21 cellular contexts compared by ENCODE assay signal in genomic region chr3:5032844-5033243, GRCh38. TPM values are rescaled to one million over a fixed set of nuclear protein-coding genes. Genes with fewer than 3 reads are reported as not detected.
A peak's percentile ranks its signal among the peaks of the same experiment; 100 is the strongest.
DNase-seq lines count a peak whose midpoint lies in the region; ATAC-seq and TF ChIP-seq lines count a peak whose summit lies in the region.
"Had no signal": no experiment of that assay in that cellular context is flagged by ENCODE, and none has a peak within 500 bp of the region (broad histone marks: within the 10 kb centered on the region; RNA-seq: fewer than 3 reads in every experiment).

No MANE protein-coding gene starts in this region.

- H3K27ac Mint-ChIP-seq in natural killer cell treated with Interleukin-12 subunit alpha and Interleukin-12 subunit beta and Interleukin-15 and Interleukin-18, amount 100 ng/mL, for 72 hours, result peak overlapping the region; percentile 99 to 100
- no peak overlapping the region for H3K27ac Mint-ChIP-seq in natural killer cell
- H3K27ac Mint-ChIP-seq: CD4-positive, CD25-positive, alpha-beta regulatory T cell; CD8-positive, alpha-beta memory T cell had no signal

- TF ChIP-seq CTCF in natural killer cell (IDR thresholded peaks at IDR 0.05), result no peak
- TF ChIP-seq CTCF in neutrophil (IDR thresholded peaks at IDR 0.05), result no peak

- no peaks in the 10 kb centered on the region for H3K9me3 Mint-ChIP-seq in natural killer cell treated with Interleukin-12 subunit alpha and Interleukin-12 subunit beta and Interleukin-15 and Interleukin-18, amount 100 ng/mL, for 72 hours
- no peaks in the 10 kb centered on the region for H3K9me3 Mint-ChIP-seq in natural killer cell
- H3K9me3 Mint-ChIP-seq: CD8-positive, alpha-beta memory T cell had no signal

- H3K27me3 Mint-ChIP-seq in natural killer cell treated with Interleukin-12 subunit alpha and Interleukin-12 subunit beta and Interleukin-15 and Interleukin-18, amount 100 ng/mL, for 72 hours, result no peaks in the 10 kb centered on the region
- H3K27me3 Mint-ChIP-seq in natural killer cell (ENCODE audit: low read depth in 2 of 2), result peaks cover 0 to 2% of the 10 kb centered on the region in 2 donors

- H3K4me1 Mint-ChIP-seq in natural killer cell treated with Interleukin-12 subunit alpha and Interleukin-12 subunit beta and Interleukin-15 and Interleukin-18, amount 100 ng/mL, for 72 hours (ENCODE audit: low read depth in 2 of 2), result peaks cover 63 to 65% of the 10 kb centered on the region in 2 donors
- H3K4me1 Mint-ChIP-seq in natural killer cell, result peaks cover 25 to 30% of the 10 kb centered on the region in 2 donors

- peak overlapping the region; percentile 72 for H3K27ac ChIP-seq in neutrophil
- H3K27ac ChIP-seq: GM23248, HL-60 had no signal

- no peaks in the 10 kb centered on the region for H3K36me3 ChIP-seq in neutrophil
- H3K36me3 ChIP-seq: BE2C, HAP-1 had no signal

- H3K4me1 ChIP-seq in neutrophil (ENCODE audit: control insufficient read depth in 1 of 2, insufficient read depth in 1 of 2, low read depth in 1 of 2, low read length in 1 of 2), result peaks cover 58 to 61% of the 10 kb centered on the region in 2 experiments
- H3K4me1 ChIP-seq: BE2C, HAP-1 had no signal

- H3K27me3 ChIP-seq in neutrophil, result no peaks in the 10 kb centered on the region
- H3K27me3 ChIP-seq: BE2C had no signal

- H3K9me3 ChIP-seq in neutrophil, result no peaks in the 10 kb centered on the region
- H3K9me3 ChIP-seq: BE2C, HAP-1 had no signal

- H3K4me3 ChIP-seq in neutrophil (ENCODE audit: low read depth in 1 of 2, low read length in 1 of 2), result peak overlapping the region in 1 of 2 experiments; percentile 11
- H3K4me3 ChIP-seq: GM12878, GM23248, HAP-1 had no signal

- peak overlapping the region; percentile 45 for H3K4me3 Mint-ChIP-seq in natural killer cell treated with Interleukin-12 subunit alpha and Interleukin-12 subunit beta and Interleukin-15 and Interleukin-18, amount 100 ng/mL, for 72 hours
- no peak overlapping the region for H3K4me3 Mint-ChIP-seq in natural killer cell
- H3K4me3 Mint-ChIP-seq: CD4-positive, CD25-positive, alpha-beta regulatory T cell; CD8-positive, alpha-beta memory T cell had no signal

- intact Hi-C loops in natural killer cell (cut with micrococcal nuclease), result no loop called here

- H3K36me3 Mint-ChIP-seq in natural killer cell treated with Interleukin-12 subunit alpha and Interleukin-12 subunit beta and Interleukin-15 and Interleukin-18, amount 100 ng/mL, for 72 hours, result peaks cover 5% of the 10 kb centered on the region
- H3K36me3 Mint-ChIP-seq in natural killer cell, result no peaks in the 10 kb centered on the region
- H3K36me3 Mint-ChIP-seq: CD4-positive, CD25-positive, alpha-beta regulatory T cell; CD8-positive, alpha-beta memory T cell had no signal

- ATAC-seq in natural killer cell treated with Interleukin-12 subunit alpha and Interleukin-12 subunit beta and Interleukin-15 and Interleukin-18, amount 100 ng/mL, for 72 hours, result no peak
- ATAC-seq in natural killer cell, result no peak
- ATAC-seq: GM12878 had no signal

- no peak for DNase-seq in natural killer cell treated with Interleukin-12 subunit alpha and Interleukin-12 subunit beta and Interleukin-15 and Interleukin-18, amount 100 ng/mL, for 72 hours (ENCODE audit: low spot score)
- no peak for DNase-seq in natural killer cell
- DNase-seq in NCI-H69 (lab: John Stamatoyannopoulos, UW), result peak; percentile 34
- DNase-seq in NCI-H128 (lab: John Stamatoyannopoulos, UW; ENCODE audit: unreplicated experiment), result no peak
- no peak for DNase-seq in medulla oblongata (ENCODE audit: extremely low spot score)
- DNase-seq in activated CD4-positive, alpha-beta T cell treated with anti-CD3 and anti-CD28 coated beads, Interleukin-2, amount 50 U/mL, for 48 hours, result no peak
- DNase-seq: ACHN; BE2C; C1 segment of cervical spinal cord; CD4-positive, CD25-positive, alpha-beta regulatory T cell; CD8-positive, alpha-beta memory T cell; COR-L47; DMS 273 treated with DMSO at 0.1 percent for 48 hours; DMS53; DND-41; EL; GM23248 had no signal

RNA-seq across cellular contexts. Expression of gene BHLHE40, which starts 53.6 kb away (rescaled TPM):
- 100 to 1,000 TPM; 579 to 941 TPM for total RNA-seq in natural killer cell treated with Interleukin-12 subunit alpha and Interleukin-12 subunit beta and Interleukin-15 and Interleukin-18, amount 100 ng/mL, for 72 hours
- total RNA-seq in natural killer cell, result 100 to 1,000 TPM; 512 to 725 (median 719) TPM

Comparison
In these comparisons a context has a peak if more than half of its experiments do, and no peak if none do; other contexts are left out.
1. H3K27ac Mint-ChIP-seq: peak in natural killer cell treated with Interleukin-12 subunit alpha and Interleukin-12 subunit beta and Interleukin-15 and Interleukin-18, amount 100 ng/mL, for 72 hours (2 of 2); none in natural killer cell (0 of 2).